Comparison of ENCODE assay signal across 9 cellular contexts in genomic region chr4:152935138-152935537, GRCh38. TPM values are rescaled to one million over a fixed set of nuclear protein-coding genes. Genes with fewer than 3 reads are reported as not detected.
DNase-seq lines count a peak whose midpoint lies in the region; ATAC-seq and TF ChIP-seq lines count a peak whose summit lies in the region.
"Had no signal": no experiment of that assay in that cellular context is flagged by ENCODE, and none has a peak within 500 bp of the region (broad histone marks: within the 10 kb centered on the region; RNA-seq: fewer than 3 reads in every experiment).

No MANE protein-coding gene starts in this region.

- ATAC-seq in upper lobe of left lung (ENCODE audit: low FRiP score in 2 of 2) (no peak), GM21576 (IDR thresholded peaks at IDR 0.05; ENCODE audit: unreplicated experiment) (no peak)

- no peak for TF ChIP-seq POLR2A in upper lobe of left lung (IDR thresholded peaks at IDR 0.05)

- H3K4me1 ChIP-seq in upper lobe of left lung = peaks cover 18 to 46% (median 30%) of the 10 kb centered on the region in 4 donors

- TF ChIP-seq CTCF in upper lobe of left lung (IDR thresholded peaks at IDR 0.05) = no peak

- TF ChIP-seq EP300 in upper lobe of left lung (IDR thresholded peaks at IDR 0.05) = no peak

- peaks cover 0 to 16% (median 7%) of the 10 kb centered on the region in 4 donors for H3K27me3 ChIP-seq in upper lobe of left lung

- DNase-seq in activated naive CD4-positive, alpha-beta T cell treated with anti-CD3 and anti-CD28 coated beads, Interleukin-2, amount 10 ng/mL, durations not matched to agents 7 days and 5 days = peak; percentile 38
- DNase-seq in activated naive CD4-positive, alpha-beta T cell (lab: John Stamatoyannopoulos, UW) = no peak
- peak; percentile 16 to 33 for DNase-seq in activated CD4-positive, alpha-beta T cell treated with anti-CD3 and anti-CD28 coated beads, Interleukin-2, amount 50 U/mL, for 48 hours
- DNase-seq in iPS-NIHi11 (ENCODE audit: low spot score) (peak; percentile 62), upper lobe of left lung (peak in 1 of 2 donors; percentile 55), DMS114 treated with DMSO at 0.1 percent for 48 hours (lab: John Stamatoyannopoulos, UW; ENCODE audit: unreplicated experiment) (no peak)
- no peak for DNase-seq in effector CD4-positive, alpha-beta T cell

- peak overlapping the region; percentile 62 for H3K4me3 Mint-ChIP-seq in activated naive CD4-positive, alpha-beta T cell treated with anti-CD3 and anti-CD28 coated beads, Interleukin-2, amount 10 ng/mL, durations not matched to agents 7 days and 5 days

- CTCF ChIA-PET in activated naive CD4-positive, alpha-beta T cell treated with anti-CD3 and anti-CD28 coated beads, Interleukin-2, amount 10 ng/mL, durations not matched to agents 7 days and 5 days (lab: Charles Lee) = interaction anchor here (1.0 to 1.2 kb wide), 3 partner anchors 11 to 156 kb away, joined by 3 to 4 read pairs (median 3); no protein-coding TSS in a partner anchor

- H3K4me1 Mint-ChIP-seq in activated naive CD4-positive, alpha-beta T cell treated with anti-CD3 and anti-CD28 coated beads, Interleukin-2, amount 10 ng/mL, durations not matched to agents 7 days and 5 days = peaks cover 27% of the 10 kb centered on the region

- peak overlapping the region; percentile 42 for H3K27ac Mint-ChIP-seq in activated naive CD4-positive, alpha-beta T cell treated with anti-CD3 and anti-CD28 coated beads, Interleukin-2, amount 10 ng/mL, durations not matched to agents 7 days and 5 days

- peak overlapping the region in 3 of 4 donors; percentile 63 to 81 (median 80) for H3K4me3 ChIP-seq in upper lobe of left lung
- H3K4me3 ChIP-seq: SK-N-MC had no signal

- H3K27me3 Mint-ChIP-seq in activated naive CD4-positive, alpha-beta T cell treated with anti-CD3 and anti-CD28 coated beads, Interleukin-2, amount 10 ng/mL, durations not matched to agents 7 days and 5 days = peaks cover 85% of the 10 kb centered on the region

- H3K27ac ChIP-seq in upper lobe of left lung = peak overlapping the region; percentile 80 to 91 (median 82)
- H3K27ac ChIP-seq: SK-N-MC had no signal

- 26 to 27% methylated on average over 15 of the region's 15 CpGs for WGBS in upper lobe of left lung, 2 donors

- H3K36me3 Mint-ChIP-seq in activated naive CD4-positive, alpha-beta T cell treated with anti-CD3 and anti-CD28 coated beads, Interleukin-2, amount 10 ng/mL, durations not matched to agents 7 days and 5 days = no peaks in the 10 kb centered on the region

- H3K9me3 Mint-ChIP-seq in activated naive CD4-positive, alpha-beta T cell treated with anti-CD3 and anti-CD28 coated beads, Interleukin-2, amount 10 ng/mL, durations not matched to agents 7 days and 5 days = no peaks in the 10 kb centered on the region

- no peaks in the 10 kb centered on the region for H3K36me3 ChIP-seq in upper lobe of left lung

- no peaks in the 10 kb centered on the region for H3K9me3 ChIP-seq in upper lobe of left lung

RNA-seq across cellular contexts. Expression of gene FHDC1, which starts 1.0 kb away (rescaled TPM):
- total RNA-seq in upper lobe of left lung = 10 to 100 TPM; 23.3 to 44.7 (median 29.7) TPM

Comparison
In these comparisons a context has a peak if more than half of its experiments do, and no peak if none do; other contexts are left out.
1. DNase-seq: peak in activated naive CD4-positive, alpha-beta T cell treated with anti-CD3 and anti-CD28 coated beads, Interleukin-2, amount 10 ng/mL, durations not matched to agents 7 days and 5 days (single experiment), activated CD4-positive, alpha-beta T cell treated with anti-CD3 and anti-CD28 coated beads, Interleukin-2, amount 50 U/mL, for 48 hours (2 of 2) and iPS-NIHi11 (single experiment); none in activated naive CD4-positive, alpha-beta T cell (0 of 4), effector CD4-positive, alpha-beta T cell (single experiment) and DMS114 treated with DMSO at 0.1 percent for 48 hours (single experiment).